21 cellular contexts compared by ENCODE assay signal in the genomic region with DNA sequence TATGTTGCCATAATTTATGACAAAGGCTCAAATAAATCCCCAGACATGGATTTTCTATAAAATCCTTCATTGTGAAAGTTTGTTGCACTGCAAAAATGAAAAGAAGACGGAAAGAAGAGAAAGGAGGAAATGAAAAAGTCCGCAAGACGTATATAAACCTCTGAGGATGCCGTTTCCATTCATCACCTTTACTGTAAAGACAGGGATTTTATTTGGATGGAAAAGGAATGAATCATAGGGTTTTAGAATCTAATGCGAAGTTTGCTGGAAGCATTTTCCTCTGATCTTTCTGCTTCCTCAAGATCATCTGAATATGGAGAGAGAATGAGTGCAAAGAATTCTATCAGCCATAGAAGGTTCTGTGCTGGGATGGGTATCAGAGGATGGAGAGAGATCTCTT. TPM values are rescaled to one million over a fixed set of nuclear protein-coding genes. Genes with fewer than 3 reads are reported as not detected.
A peak's percentile ranks its signal among the peaks of the same experiment; 100 is the strongest.
DNase-seq lines count a peak whose midpoint lies in the region; ATAC-seq and TF ChIP-seq lines count a peak whose summit lies in the region.
"Had no signal": no experiment of that assay in that cellular context is flagged by ENCODE, and none has a peak within 500 bp of the region (broad histone marks: within the 10 kb centered on the region; RNA-seq: fewer than 3 reads in every experiment).

No MANE protein-coding gene starts in this region.

- H3K27ac ChIP-seq in GM23248 (peak overlapping the region; percentile 56), RWPE1 (no peak overlapping the region), adrenal gland (no peak overlapping the region)
- H3K27ac ChIP-seq: PC-9 had no signal

- peak overlapping the region; percentile 53 for H3K27ac Mint-ChIP-seq in T-helper 17 cell
- H3K27ac Mint-ChIP-seq in activated CD4-positive, alpha-beta T cell treated with anti-CD3 and anti-CD28 coated beads for 36 hours, result no peak overlapping the region
- H3K27ac Mint-ChIP-seq: H9 had no signal

- WGBS in GM23248 (ENCODE audit: low coverage in 1 of 2, low lambda C conversion rate in 2 of 2, missing lambda C conversion rate in 2 of 2), 2 experiments, result 66 to 68% methylated on average over 5 of the region's 5 CpGs
- WGBS in adrenal gland, 4 donors, result 65 to 76% (median 72%) methylated on average over 5 of the region's 5 CpGs

- CTCF ChIA-PET in activated CD4-positive, alpha-beta T cell treated with anti-CD3 and anti-CD28 coated beads for 36 hours (lab: Charles Lee), result no interaction called here
- CTCF ChIA-PET in RWPE1 (lab: Yijun Ruan, JAX), result no interaction called here

- H3K9me3 ChIP-seq in GM23248 (ENCODE audit: low read depth), result no peaks in the 10 kb centered on the region
- no peaks in the 10 kb centered on the region for H3K9me3 ChIP-seq in T-helper 17 cell (ENCODE audit: control insufficient read depth, low read length, poor library complexity, severe bottlenecking)
- H3K9me3 ChIP-seq in skeletal muscle satellite cell (replicated peaks; ENCODE audit: low read length), result no peaks in the 10 kb centered on the region
- no peaks in the 10 kb centered on the region for H3K9me3 ChIP-seq in adrenal gland (replicated peaks in 1 of 3)

- H3K9me3 Mint-ChIP-seq in activated CD4-positive, alpha-beta T cell treated with anti-CD3 and anti-CD28 coated beads for 36 hours (ENCODE audit: low read depth), result no peaks in the 10 kb centered on the region
- H3K9me3 Mint-ChIP-seq: CD4-positive, CD25-positive, alpha-beta regulatory T cell had no signal

- ATAC-seq in T-helper 17 cell (no peak), HG03039 (IDR thresholded peaks at IDR 0.05; ENCODE audit: unreplicated experiment) (no peak)
- ATAC-seq in activated CD4-positive, alpha-beta T cell treated with anti-CD3 and anti-CD28 coated beads for 36 hours, result no peak
- ATAC-seq: K562 had no signal

- no peaks in the 10 kb centered on the region for H3K79me2 ChIP-seq in GM23248 (ENCODE audit: insufficient read depth)

- H3K4me3 ChIP-seq in GM23248 (no peak overlapping the region), fibroblast of mammary gland (ENCODE audit: control insufficient read depth, low read depth, low read length) (no peak overlapping the region), skeletal muscle satellite cell (ENCODE audit: low read length) (no peak overlapping the region), adrenal gland (no peak overlapping the region)
- H3K4me3 ChIP-seq: K562, PC-9 had no signal

- peaks cover 52% of the 10 kb centered on the region for H3K27me3 Mint-ChIP-seq in T-helper 17 cell
- peaks cover 5% of the 10 kb centered on the region for H3K27me3 Mint-ChIP-seq in activated CD4-positive, alpha-beta T cell treated with anti-CD3 and anti-CD28 coated beads for 36 hours

- in situ Hi-C loops in GM23248 (cut with MboI), result no loop called here

- POLR2A ChIA-PET in activated CD4-positive, alpha-beta T cell treated with anti-CD3 and anti-CD28 coated beads for 36 hours (lab: Charles Lee), result no interaction called here
- POLR2A ChIA-PET in RWPE1 (lab: Yijun Ruan, JAX; ENCODE audit: low non-redundant PET), result no interaction called here

- no peaks in the 10 kb centered on the region for H3K9me2 ChIP-seq in GM23248 (ENCODE audit: insufficient read depth)

- intact Hi-C loops in activated CD4-positive, alpha-beta T cell treated with anti-CD3 and anti-CD28 coated beads for 36 hours (cut with DNase I, micrococcal nuclease), result no loop called here
- intact Hi-C loops in adrenal gland (cut with DNase I), result no loop called here

- DNase-seq in GM23248 (no peak), T-helper 17 cell (no peak), fibroblast of mammary gland (ENCODE audit: low read depth) (peak; percentile 26), RWPE1 (ENCODE audit: low spot score) (no peak), adrenal gland (no peak)
- DNase-seq in activated CD4-positive, alpha-beta T cell treated with anti-CD3 and anti-CD28 coated beads for 36 hours, result no peak
- DNase-seq: CD4-positive, CD25-positive, alpha-beta regulatory T cell; COR-L47; DMS79 treated with DMSO at 0.1 percent for 48 hours; H9; NCI-H1092; NCI-H1436 treated with DMSO at 0.1 percent for 48 hours; NCI-H1930; NCI-H2227 treated with DMSO at 0.1 percent for 48 hours; NCI-H510A treated with DMSO at 0.1 percent for 48 hours; NCI-H748 treated with DMSO at 0.1 percent for 48 hours; PC-9; RPMI8226 had no signal

- peaks cover 43% of the 10 kb centered on the region for H3F3A ChIP-seq in GM23248 (ENCODE audit: insufficient read depth)

- H3K4me1 Mint-ChIP-seq in T-helper 17 cell, result peaks cover 5% of the 10 kb centered on the region
- no peaks in the 10 kb centered on the region for H3K4me1 Mint-ChIP-seq in activated CD4-positive, alpha-beta T cell treated with anti-CD3 and anti-CD28 coated beads for 36 hours

- peaks cover 3% of the 10 kb centered on the region for H3K36me3 Mint-ChIP-seq in T-helper 17 cell (ENCODE audit: low read depth)
- H3K36me3 Mint-ChIP-seq in activated CD4-positive, alpha-beta T cell treated with anti-CD3 and anti-CD28 coated beads for 36 hours (ENCODE audit: low read depth), result no peaks in the 10 kb centered on the region
- H3K36me3 Mint-ChIP-seq: CD4-positive, CD25-positive, alpha-beta regulatory T cell had no signal

- H2AFZ ChIP-seq in GM23248, result no peak overlapping the region
- H2AFZ ChIP-seq: PC-9 had no signal

- H3K9ac ChIP-seq in GM23248 (no peak overlapping the region), skeletal muscle satellite cell (ENCODE audit: low read depth, low read length) (no peak overlapping the region)

- H3K27me3 ChIP-seq in GM23248 (replicated peaks; ENCODE audit: insufficient read depth) (no peaks in the 10 kb centered on the region), skeletal muscle satellite cell (ENCODE audit: control insufficient read depth, insufficient read depth, low read length) (no peaks in the 10 kb centered on the region), adrenal gland (peaks cover 4% of the 10 kb centered on the region)

- H3K4me3 Mint-ChIP-seq in T-helper 17 cell, result no peak overlapping the region
- H3K4me3 Mint-ChIP-seq in activated CD4-positive, alpha-beta T cell treated with anti-CD3 and anti-CD28 coated beads for 36 hours, result no peak overlapping the region
- H3K4me3 Mint-ChIP-seq: CD4-positive, CD25-positive, alpha-beta regulatory T cell; H9 had no signal

- H3K4me1 ChIP-seq in GM23248 (ENCODE audit: insufficient read depth) (peaks cover 50% of the 10 kb centered on the region), skeletal muscle satellite cell (ENCODE audit: control insufficient read depth, insufficient read depth, low read length) (peaks cover 65% of the 10 kb centered on the region), adrenal gland (replicated peaks in 1 of 2) (no peaks in the 10 kb centered on the region)

- H3K4me2 ChIP-seq in GM23248 (ENCODE audit: unreplicated experiment) (peak overlapping the region; percentile 58), skeletal muscle satellite cell (ENCODE audit: low read length) (peak overlapping the region; percentile 77)
- H3K4me2 ChIP-seq: PC-9 had no signal

- no peak for TF ChIP-seq CTCF in fibroblast of mammary gland (conservative IDR thresholded peaks at IDR 0.05; ENCODE audit: control insufficient read depth, insufficient read depth, low read depth, low read length)
- no peak for TF ChIP-seq CTCF in RWPE1 (conservative IDR thresholded peaks at IDR 0.05; ENCODE audit: low read depth)
- no peak for TF ChIP-seq CTCF in adrenal gland (IDR thresholded peaks at IDR 0.05)

- H3K36me3 ChIP-seq in GM23248 (ENCODE audit: low read depth) (no peaks in the 10 kb centered on the region), skeletal muscle satellite cell (ENCODE audit: insufficient read depth, low read length) (no peaks in the 10 kb centered on the region), adrenal gland (replicated peaks in 1 of 2) (no peaks in the 10 kb centered on the region)

- no peaks in the 10 kb centered on the region for H4K20me1 ChIP-seq in GM23248 (ENCODE audit: insufficient read depth)

- TF ChIP-seq POLR2A in adrenal gland (IDR thresholded peaks at IDR 0.05), result no peak

RNA-seq across cellular contexts. Expression of gene XYLT1, which starts 48.8 kb away (rescaled TPM):
- total RNA-seq in GM23248 (2014; rRNA removed; shearing (Covaris generic)), result 26.3 and 26.8 TPM in 2 replicates
- polyA plus RNA-seq in GM23248 (2016; fragmentation: Nextera tagmentation; extraction: Ambion mirVana), result 4.1 and 4.5 TPM in 2 replicates
- 10 to 100 TPM; 33.8 to 57.3 TPM for total RNA-seq in T-helper 17 cell
- 32.4 and 34.7 TPM in 2 replicates for total RNA-seq in skeletal muscle satellite cell (2012; rRNA removed)
- 1 to 10 TPM; 5.1 to 6.2 TPM for total RNA-seq in activated CD4-positive, alpha-beta T cell treated with anti-CD3 and anti-CD28 coated beads for 36 hours
- total RNA-seq in adrenal gland, result 10 to 100 TPM in 7 of 8 donors, 1 to 10 TPM in 1; 6.6 to 67.6 (median 16.8) TPM
- 10 to 100 TPM in 1 of 3 donors, 1 to 10 TPM in 2; 1.3 to 27.7 (median 2.7) TPM for polyA plus RNA-seq in adrenal gland
